9 cellular contexts compared by ENCODE assay signal in the genomic region with DNA sequence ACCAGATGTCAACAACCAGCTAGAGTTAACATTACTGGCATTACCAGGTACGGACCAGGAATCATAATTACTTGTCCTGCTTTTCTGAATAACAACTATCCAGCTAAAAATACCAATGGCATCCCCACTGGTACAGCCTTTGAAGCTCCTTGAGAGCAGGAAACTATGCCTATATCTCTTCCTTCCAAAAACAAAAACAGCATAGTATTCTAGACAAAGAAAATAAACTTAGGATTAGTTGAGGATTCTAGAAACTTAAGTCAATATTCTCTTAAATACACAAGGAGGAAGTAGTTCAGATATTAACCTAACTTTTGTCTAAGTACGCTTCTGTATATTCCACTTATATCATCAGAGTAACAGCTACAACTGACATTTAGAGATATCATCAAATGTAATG. TPM values are rescaled to one million over a fixed set of nuclear protein-coding genes. Genes with fewer than 3 reads are reported as not detected.
DNase-seq lines count a peak whose midpoint lies in the region; ATAC-seq and TF ChIP-seq lines count a peak whose summit lies in the region.
"Had no signal": no experiment of that assay in that cellular context is flagged by ENCODE, and none has a peak within 500 bp of the region (broad histone marks: within the 10 kb centered on the region; RNA-seq: fewer than 3 reads in every experiment).

No MANE protein-coding gene starts in this region.

- peak overlapping the region; percentile 98; the same call in 1 of the 2 replicates for H3K9ac ChIP-seq in iPS-20b (ENCODE audit: low read depth, low read length)

- DNase-seq in left ventricle myocardium inferior (no peak), left cardiac atrium (no peak), type B pancreatic cell (ENCODE audit: extremely low spot score, unreplicated experiment) (no peak), islet precursor cell (no peak), NCI-H1694 treated with DMSO at 0.1 percent for 48 hours (lab: John Stamatoyannopoulos, UW) (no peak)
- DNase-seq in activated T-helper 2 cell treated with anti-CD3 and anti-CD28 coated beads, Interferon-gamma antibody, Interleukin-2, Interleukin-4, amounts not matched to agents 10 μg/mL and 5 μg/mL and 100 μg/mL, durations not matched to agents 14 hours and 24 hours and 36 hours (ENCODE audit: low spot score), result no peak
- DNase-seq in stimulated activated naive CD8-positive, alpha-beta T cell treated with anti-CD3 and anti-CD28 coated beads, Interleukin-15, Interleukin-2, amounts not matched to agents 100 U/mL and 50 U/mL, for 24 hours, result no peak
- DNase-seq: DMS153 had no signal

- peaks cover 56% of the 10 kb centered on the region for H3K36me3 Mint-ChIP-seq in activated T-helper 2 cell treated with anti-CD3 and anti-CD28 coated beads, Interferon-gamma antibody, Interleukin-2, Interleukin-4, amounts not matched to agents 10 μg/mL and 5 μg/mL and 100 μg/mL, durations not matched to agents 14 hours and 24 hours and 36 hours (ENCODE audit: low read depth)
- H3K36me3 Mint-ChIP-seq in type B pancreatic cell, result peaks cover 33% of the 10 kb centered on the region

- no peaks in the 10 kb centered on the region for H3K9me3 ChIP-seq in left ventricle myocardium inferior (replicated peaks)
- no peaks in the 10 kb centered on the region for H3K9me3 ChIP-seq in iPS-20b (ENCODE audit: insufficient read depth, low read depth, low read length)

- H3K36me3 ChIP-seq in left ventricle myocardium inferior (peaks cover 11% of the 10 kb centered on the region), iPS-20b (ENCODE audit: insufficient read depth, low read depth, low read length) (peaks cover 47% of the 10 kb centered on the region)

- TF ChIP-seq CTCF in left ventricle myocardium inferior (IDR thresholded peaks at IDR 0.05; ENCODE audit: borderline replicate concordance) (no peak), type B pancreatic cell (conservative IDR thresholded peaks at IDR 0.05) (no peak)

- H3K4me1 ChIP-seq in left ventricle myocardium inferior (peaks cover 81% of the 10 kb centered on the region), iPS-20b (ENCODE audit: insufficient read depth, low read length) (peaks cover 22% of the 10 kb centered on the region; the same call in 1 of the 2 replicates)

- ATAC-seq in left cardiac atrium, result no peak
- no peak for ATAC-seq in stimulated activated naive CD8-positive, alpha-beta T cell treated with anti-CD3 and anti-CD28 coated beads, Interleukin-15, Interleukin-2, amounts not matched to agents 100 U/mL and 50 U/mL, for 24 hours

- peak overlapping the region; percentile 81 for H3K27ac Mint-ChIP-seq in activated T-helper 2 cell treated with anti-CD3 and anti-CD28 coated beads, Interferon-gamma antibody, Interleukin-2, Interleukin-4, amounts not matched to agents 10 μg/mL and 5 μg/mL and 100 μg/mL, durations not matched to agents 14 hours and 24 hours and 36 hours
- peak overlapping the region; percentile 79 for H3K27ac Mint-ChIP-seq in type B pancreatic cell

- H3K27me3 Mint-ChIP-seq in activated T-helper 2 cell treated with anti-CD3 and anti-CD28 coated beads, Interferon-gamma antibody, Interleukin-2, Interleukin-4, amounts not matched to agents 10 μg/mL and 5 μg/mL and 100 μg/mL, durations not matched to agents 14 hours and 24 hours and 36 hours (ENCODE audit: low read depth), result no peaks in the 10 kb centered on the region
- H3K27me3 Mint-ChIP-seq in type B pancreatic cell, result no peaks in the 10 kb centered on the region

- peaks cover 38% of the 10 kb centered on the region for H3K4me1 Mint-ChIP-seq in activated T-helper 2 cell treated with anti-CD3 and anti-CD28 coated beads, Interferon-gamma antibody, Interleukin-2, Interleukin-4, amounts not matched to agents 10 μg/mL and 5 μg/mL and 100 μg/mL, durations not matched to agents 14 hours and 24 hours and 36 hours (ENCODE audit: low read depth)
- peaks cover 31% of the 10 kb centered on the region for H3K4me1 Mint-ChIP-seq in type B pancreatic cell (ENCODE audit: unreplicated experiment)

- intact Hi-C loops in left ventricle myocardium inferior (cut with micrococcal nuclease) (loop anchor here (5.0 kb wide), 1 partner anchor 136 kb away; no protein-coding TSS in a partner anchor), left cardiac atrium (cut with DNase I) (loop anchor here (5.0 to 10.0 kb wide), 3 partner anchors 71 to 139 kb away; a partner anchor contains a TSS)
- intact Hi-C loops in activated T-helper 2 cell treated with anti-CD3 and anti-CD28 coated beads, Interferon-gamma antibody, Interleukin-2, Interleukin-4, amounts not matched to agents 10 μg/mL and 5 μg/mL and 100 μg/mL, durations not matched to agents 14 hours and 24 hours and 36 hours (cut with micrococcal nuclease), result loop anchor here (10.0 kb wide), 2 partner anchors 139 to 649 kb away; a partner anchor contains a TSS

- H3K27ac ChIP-seq in left ventricle myocardium inferior (replicated peaks), result peak overlapping the region; percentile 12
- no peak overlapping the region for H3K27ac ChIP-seq in iPS-20b (ENCODE audit: low read length)

- no peak overlapping the region for H3K4me3 Mint-ChIP-seq in activated T-helper 2 cell treated with anti-CD3 and anti-CD28 coated beads, Interferon-gamma antibody, Interleukin-2, Interleukin-4, amounts not matched to agents 10 μg/mL and 5 μg/mL and 100 μg/mL, durations not matched to agents 14 hours and 24 hours and 36 hours (ENCODE audit: low read depth)
- H3K4me3 Mint-ChIP-seq in type B pancreatic cell, result peak overlapping the region; percentile 85

- H3K4me3 ChIP-seq in left ventricle myocardium inferior, result peak overlapping the region; percentile 75
- H3K4me3 ChIP-seq in iPS-20b (ENCODE audit: low read length), result peak overlapping the region; percentile 95

- no peaks in the 10 kb centered on the region for H3K9me3 Mint-ChIP-seq in activated T-helper 2 cell treated with anti-CD3 and anti-CD28 coated beads, Interferon-gamma antibody, Interleukin-2, Interleukin-4, amounts not matched to agents 10 μg/mL and 5 μg/mL and 100 μg/mL, durations not matched to agents 14 hours and 24 hours and 36 hours
- H3K9me3 Mint-ChIP-seq in type B pancreatic cell, result no peaks in the 10 kb centered on the region

- H3K27me3 ChIP-seq in left ventricle myocardium inferior (ENCODE audit: low read depth) (no peaks in the 10 kb centered on the region), iPS-20b (ENCODE audit: insufficient read depth, low read length) (no peaks in the 10 kb centered on the region)

RNA-seq across cellular contexts. Expression of a gene that starts 3.0 kb away (rescaled TPM):
- total RNA-seq in left ventricle myocardium inferior (55.7 TPM), left cardiac atrium (10 to 100 TPM; 54.3 to 78.5 TPM), type B pancreatic cell (ENCODE audit: low replicate concordance) (123 and 220 TPM in 2 replicates)
- total RNA-seq in activated T-helper 2 cell treated with anti-CD3 and anti-CD28 coated beads, Interferon-gamma antibody, Interleukin-2, Interleukin-4, amounts not matched to agents 10 μg/mL and 5 μg/mL and 100 μg/mL, durations not matched to agents 14 hours and 24 hours and 36 hours, result 262 and 269 TPM in 2 replicates

RNA-seq across cellular contexts. Expression of a gene that starts 28.8 kb away (rescaled TPM):
- 118 TPM for total RNA-seq in left ventricle myocardium inferior
- 100 to 1,000 TPM in 1 of 2 donors, 10 to 100 TPM in 1; 78.6 to 105 TPM for total RNA-seq in left cardiac atrium
- total RNA-seq in activated T-helper 2 cell treated with anti-CD3 and anti-CD28 coated beads, Interferon-gamma antibody, Interleukin-2, Interleukin-4, amounts not matched to agents 10 μg/mL and 5 μg/mL and 100 μg/mL, durations not matched to agents 14 hours and 24 hours and 36 hours, result 12.5 and 14.6 TPM in 2 replicates
- total RNA-seq in type B pancreatic cell (ENCODE audit: low replicate concordance), result 20.9 and 27.7 TPM in 2 replicates
